20 cellular contexts compared by ENCODE assay signal in genomic region chr6:16361121-16361520, GRCh38.
A peak's percentile ranks its signal among the peaks of the same experiment; 100 is the strongest.
DNase-seq lines count a peak whose midpoint lies in the region; ATAC-seq, FAIRE-seq and TF ChIP-seq lines count a peak whose summit lies in the region.
"Had no signal": no experiment of that assay in that cellular context is flagged by ENCODE, and none has a peak within 500 bp of the region (broad histone marks: within the 10 kb centered on the region; RNA-seq: fewer than 3 reads in every experiment).

No MANE protein-coding gene starts in this region.

- DNase-seq in astrocyte (ENCODE audit: low read depth), result no peak
- peak; percentile 65 for DNase-seq in fibroblast of villous mesenchyme (ENCODE audit: low read depth)
- DNase-seq in suprapubic skin (ENCODE audit: low spot score in 2 of 2), result no peak
- DNase-seq in ureter (ENCODE audit: low spot score), result no peak
- no peak for DNase-seq in stimulated activated naive CD4-positive, alpha-beta T cell treated with Interleukin-2 at 50 U/mL for 16 hours (lab: John Stamatoyannopoulos, UW)
- no peak for DNase-seq in esophagus muscularis mucosa (ENCODE audit: extremely low spot score)
- DNase-seq: BE2C; Caco-2; CD4-positive, alpha-beta T cell; H7; HFFc6; IMR-90 had no signal

- peaks cover 4% of the 10 kb centered on the region for H4K20me1 ChIP-seq in astrocyte (ENCODE audit: insufficient read depth, low read length)

- no peaks in the 10 kb centered on the region for H3K9me3 ChIP-seq in astrocyte (ENCODE audit: insufficient read depth, low read depth, low read length)
- H3K9me3 ChIP-seq in suprapubic skin, result no peaks in the 10 kb centered on the region
- no peaks in the 10 kb centered on the region for H3K9me3 ChIP-seq in esophagus muscularis mucosa
- H3K9me3 ChIP-seq: BE2C, Caco-2 had no signal

- intact Hi-C loops in esophagus muscularis mucosa (cut with DNase I), result no loop called here

- H3K36me3 Mint-ChIP-seq in astrocyte (ENCODE audit: low read depth, unreplicated experiment), result peaks cover 10% of the 10 kb centered on the region

- H2AFZ ChIP-seq in astrocyte (ENCODE audit: low read depth, low read length), result no peak overlapping the region
- H2AFZ ChIP-seq: GM23338 had no signal

- H3K4me3 Mint-ChIP-seq in astrocyte (ENCODE audit: unreplicated experiment), result no peak overlapping the region
- H3K4me3 Mint-ChIP-seq: CD4-positive, alpha-beta T cell; GM23338; HFFc6 had no signal

- H3K79me2 ChIP-seq in astrocyte (ENCODE audit: insufficient read depth, low read length), result no peaks in the 10 kb centered on the region

- H3K27me3 ChIP-seq in astrocyte (ENCODE audit: insufficient read depth, low read length), result no peaks in the 10 kb centered on the region
- no peaks in the 10 kb centered on the region for H3K27me3 ChIP-seq in suprapubic skin
- no peaks in the 10 kb centered on the region for H3K27me3 ChIP-seq in esophagus muscularis mucosa
- H3K27me3 ChIP-seq: BE2C had no signal

- TF ChIP-seq POLR2A in suprapubic skin (IDR thresholded peaks at IDR 0.05) (no peak), esophagus muscularis mucosa (IDR thresholded peaks at IDR 0.05; ENCODE audit: low read depth) (no peak)

- H3K9ac ChIP-seq in astrocyte (ENCODE audit: low read length), result no peak overlapping the region

- WGBS in suprapubic skin, result 37% methylated on average over 4 of the region's 4 CpGs
- WGBS in esophagus muscularis mucosa, result 86% methylated on average over 4 of the region's 4 CpGs

- H3K4me2 ChIP-seq in astrocyte (ENCODE audit: low read length), result no peak overlapping the region
- H3K4me2 ChIP-seq: GM23338 had no signal

- no peak for TF ChIP-seq CTCF in astrocyte (IDR thresholded peaks at IDR 0.05; ENCODE audit: insufficient read depth, low read depth, low read length)
- TF ChIP-seq CTCF in fibroblast of villous mesenchyme (IDR thresholded peaks at IDR 0.05; ENCODE audit: insufficient read depth, low read depth, low read length), result no peak
- no peak for TF ChIP-seq CTCF in suprapubic skin (IDR thresholded peaks at IDR 0.05)
- TF ChIP-seq CTCF in esophagus muscularis mucosa (IDR thresholded peaks at IDR 0.05), result no peak

- no peaks in the 10 kb centered on the region for H3K27me3 Mint-ChIP-seq in astrocyte (ENCODE audit: low read depth, unreplicated experiment)
- H3K27me3 Mint-ChIP-seq: CD4-positive, alpha-beta T cell had no signal

- TF ChIP-seq EP300 in suprapubic skin (IDR thresholded peaks at IDR 0.05) (no peak), esophagus muscularis mucosa (IDR thresholded peaks at IDR 0.05) (no peak)

- no peak overlapping the region for H3K27ac Mint-ChIP-seq in astrocyte (ENCODE audit: unreplicated experiment)
- H3K27ac Mint-ChIP-seq: CD4-positive, alpha-beta T cell; GM23338; HFFc6 had no signal

- peaks cover 3% of the 10 kb centered on the region for H3K4me1 Mint-ChIP-seq in astrocyte (ENCODE audit: low read depth, unreplicated experiment)
- H3K4me1 Mint-ChIP-seq: GM23338 had no signal

- peaks cover 7% of the 10 kb centered on the region for H3K4me1 ChIP-seq in astrocyte (ENCODE audit: insufficient read depth, low read length)
- peaks cover 37% of the 10 kb centered on the region for H3K4me1 ChIP-seq in suprapubic skin
- peaks cover 0 to 8% (median 0%) of the 10 kb centered on the region in 4 donors for H3K4me1 ChIP-seq in esophagus muscularis mucosa
- H3K4me1 ChIP-seq: Caco-2 had no signal

- FAIRE-seq in astrocyte (lab: Jason Lieb, UNC), result peak; percentile 32
- FAIRE-seq: D721Med, G401.6, GM12891, HTR-8/SVneo had no signal

- H3K27ac ChIP-seq in astrocyte (ENCODE audit: low read depth, low read length) (no peak overlapping the region), suprapubic skin (peak overlapping the region; percentile 60), esophagus muscularis mucosa (replicated peaks in 1 of 4) (no peak overlapping the region)
- H3K27ac ChIP-seq: C4-2B had no signal

- H3K36me3 ChIP-seq in astrocyte (ENCODE audit: insufficient read depth, low read length), result no peaks in the 10 kb centered on the region
- H3K36me3 ChIP-seq in suprapubic skin, result no peaks in the 10 kb centered on the region
- H3K36me3 ChIP-seq in esophagus muscularis mucosa, result no peaks in the 10 kb centered on the region
- H3K36me3 ChIP-seq: BE2C had no signal

- H3K4me3 ChIP-seq in astrocyte (ENCODE audit: insufficient read depth, low read depth, low read length) (no peak overlapping the region), fibroblast of villous mesenchyme (ENCODE audit: low read depth, low read length) (no peak overlapping the region), suprapubic skin (no peak overlapping the region), esophagus muscularis mucosa (no peak overlapping the region)
- H3K4me3 ChIP-seq: GM23338 had no signal

- ATAC-seq in HG02870 (IDR thresholded peaks at IDR 0.05; ENCODE audit: unreplicated experiment), result no peak
- ATAC-seq: GM23338, HCT116 had no signal

- peaks cover 2% of the 10 kb centered on the region for H3K9me3 Mint-ChIP-seq in astrocyte (ENCODE audit: unreplicated experiment)
- H3K9me3 Mint-ChIP-seq: CD4-positive, alpha-beta T cell; GM23338; HFFc6 had no signal
